ENCODE assay signal across 32 cellular contexts in genomic region chr4:140841186-140841585, GRCh38.
"Had no signal": no experiment of that assay in that cellular context is flagged by ENCODE, and none has a peak within 500 bp of the region (broad histone marks: within the 10 kb centered on the region; RNA-seq: fewer than 3 reads in every experiment).

No MANE protein-coding gene starts in this region.

- H3K9me3 ChIP-seq: gastrocnemius medialis had no signal

- H3K4me3 Mint-ChIP-seq: activated CD4-positive, alpha-beta memory T cell treated with anti-CD3 and anti-CD28 coated beads for 36 hours; activated CD4-positive, alpha-beta T cell treated with anti-CD3 and anti-CD28 coated beads for 36 hours; activated CD4-positive, alpha-beta T cell treated with anti-CD3 and anti-CD28 coated beads, Interleukin-2, amount 10 ng/mL, durations not matched to agents 24 days and 14 days; activated CD8-positive, alpha-beta T cell treated with anti-CD3 and anti-CD28 coated beads, Interleukin-2, amount 10 ng/mL, durations not matched to agents 7 days and 5 days; activated naive CD4-positive, alpha-beta T cell treated with anti-CD3 and anti-CD28 coated beads, Interleukin-2, amount 10 ng/mL, durations not matched to agents 7 days and 5 days; activated naive CD8-positive, alpha-beta T cell treated with anti-CD3 and anti-CD28 coated beads, Interleukin-2, amount 10 ng/mL, durations not matched to agents 7 days and 5 days; activated T-cell treated with anti-CD3 and anti-CD28 coated beads, Interleukin-2, amount 50 U/mL, for 24 hours; activated T-cell treated with anti-CD3 and anti-CD28 coated beads, Interleukin-2, amount 50 U/mL, for 72 hours; central memory CD8-positive, alpha-beta T cell; dendritic cell treated with granulocyte-macrophage colony-stimulating factor and Interleukin-4, amounts not matched to agents 40 ng/mL and 50 ng/mL, for 4 days; endodermal cell had no signal

- H3K36me3 ChIP-seq: brain microvascular endothelial cell, esophagus muscularis mucosa, gastrocnemius medialis, heart left ventricle had no signal

- H3K27me3 Mint-ChIP-seq: activated CD4-positive, alpha-beta memory T cell treated with anti-CD3 and anti-CD28 coated beads for 36 hours; activated naive CD4-positive, alpha-beta T cell treated with anti-CD3 and anti-CD28 coated beads, Interleukin-2, amount 10 ng/mL, durations not matched to agents 7 days and 5 days; central memory CD8-positive, alpha-beta T cell; dendritic cell treated with granulocyte-macrophage colony-stimulating factor and Interleukin-4, amounts not matched to agents 40 ng/mL and 50 ng/mL, for 4 days had no signal

- H3K27ac ChIP-seq: brain microvascular endothelial cell, coronary artery, dorsolateral prefrontal cortex, foreskin keratinocyte, gastrocnemius medialis, heart left ventricle had no signal

- DNase-seq: activated CD4-positive, alpha-beta memory T cell treated with anti-CD3 and anti-CD28 coated beads for 36 hours; activated CD4-positive, alpha-beta T cell treated with anti-CD3 and anti-CD28 coated beads for 36 hours; activated CD4-positive, alpha-beta T cell treated with anti-CD3 and anti-CD28 coated beads, Interleukin-2, amount 10 ng/mL, durations not matched to agents 24 days and 14 days; activated CD4-positive, CD25-positive, alpha-beta regulatory T cell; activated CD4-positive, CD25-positive, alpha-beta regulatory T cell treated with anti-CD3 and anti-CD28 coated beads, Interleukin-2, amount 50 U/mL, for 72 hours; activated CD8-positive, alpha-beta memory T cell treated with anti-CD3 and anti-CD28 coated beads, Interleukin-2, amount 50 U/mL, for 48 hours; activated CD8-positive, alpha-beta T cell treated with anti-CD3 and anti-CD28 coated beads, Interleukin-2, amount 10 ng/mL, durations not matched to agents 7 days and 5 days; activated gamma-delta T cell; activated naive CD4-positive, alpha-beta T cell; activated naive CD4-positive, alpha-beta T cell treated with anti-CD3 and anti-CD28 coated beads, Interleukin-2, amount 10 ng/mL, durations not matched to agents 7 days and 5 days; activated naive CD8-positive, alpha-beta T cell treated with anti-CD3 and anti-CD28 coated beads, Interleukin-2, amount 10 ng/mL, durations not matched to agents 7 days and 5 days; activated T-cell treated with anti-CD3 and anti-CD28 coated beads for 4 hours; activated T-cell treated with anti-CD3 and anti-CD28 coated beads, Interleukin-2, amount 50 U/mL, for 24 hours; activated T-cell treated with anti-CD3 and anti-CD28 coated beads, Interleukin-2, amount 50 U/mL, for 72 hours; anterior cingulate cortex; brain microvascular endothelial cell; dorsolateral prefrontal cortex; effector memory CD4-positive, alpha-beta T cell; endodermal cell; erythroblast; foreskin keratinocyte; gastrocnemius medialis; glutamatergic neuron; heart left ventricle; T-helper 2 cell had no signal

- H3K27me3 ChIP-seq: dorsolateral prefrontal cortex, esophagus muscularis mucosa, gastrocnemius medialis, heart left ventricle had no signal

- H3K4me1 ChIP-seq: foreskin keratinocyte, gastrocnemius medialis had no signal

- H3K9me3 Mint-ChIP-seq: activated CD4-positive, alpha-beta memory T cell treated with anti-CD3 and anti-CD28 coated beads for 36 hours; activated CD4-positive, alpha-beta T cell treated with anti-CD3 and anti-CD28 coated beads, Interleukin-2, amount 10 ng/mL, durations not matched to agents 24 days and 14 days; activated naive CD4-positive, alpha-beta T cell treated with anti-CD3 and anti-CD28 coated beads, Interleukin-2, amount 10 ng/mL, durations not matched to agents 7 days and 5 days; activated naive CD4-positive, alpha-beta T cell treated with anti-CD3 and anti-CD28 coated beads, Interleukin-2, amount 50 U/mL, for 72 hours; activated naive CD8-positive, alpha-beta T cell treated with anti-CD3 and anti-CD28 coated beads, Interleukin-2, amount 10 ng/mL, durations not matched to agents 7 days and 5 days; activated T-cell treated with anti-CD3 and anti-CD28 coated beads, Interleukin-2, amount 50 U/mL, for 24 hours; activated T-cell treated with anti-CD3 and anti-CD28 coated beads, Interleukin-2, amount 50 U/mL, for 72 hours; central memory CD8-positive, alpha-beta T cell; dendritic cell treated with granulocyte-macrophage colony-stimulating factor and Interleukin-4, amounts not matched to agents 40 ng/mL and 50 ng/mL, for 4 days; endodermal cell had no signal

- H3K4me3 ChIP-seq: coronary artery, dorsolateral prefrontal cortex, esophagus muscularis mucosa, gastrocnemius medialis, heart left ventricle had no signal

- H3K36me3 Mint-ChIP-seq: activated CD4-positive, alpha-beta memory T cell treated with anti-CD3 and anti-CD28 coated beads for 36 hours; activated naive CD4-positive, alpha-beta T cell treated with anti-CD3 and anti-CD28 coated beads, Interleukin-2, amount 10 ng/mL, durations not matched to agents 7 days and 5 days; activated naive CD4-positive, alpha-beta T cell treated with anti-CD3 and anti-CD28 coated beads, Interleukin-2, amount 50 U/mL, for 72 hours; activated naive CD8-positive, alpha-beta T cell treated with anti-CD3 and anti-CD28 coated beads, Interleukin-2, amount 10 ng/mL, durations not matched to agents 7 days and 5 days had no signal

- ATAC-seq: activated CD4-positive, alpha-beta T cell treated with anti-CD3 and anti-CD28 coated beads for 36 hours; activated CD8-positive, alpha-beta T cell treated with anti-CD3 and anti-CD28 coated beads, Interleukin-2, amount 10 ng/mL, durations not matched to agents 7 days and 5 days; activated naive CD4-positive, alpha-beta T cell treated with anti-CD3 and anti-CD28 coated beads, Interleukin-2, amount 50 U/mL, for 72 hours; activated T-cell treated with anti-CD3 and anti-CD28 coated beads, Interleukin-2, amount 50 U/mL, for 72 hours; foreskin keratinocyte; gastrocnemius medialis; heart left ventricle had no signal

- FAIRE-seq: astrocyte, bronchial epithelial cell had no signal

- H3K4me1 Mint-ChIP-seq: activated CD4-positive, alpha-beta T cell treated with anti-CD3 and anti-CD28 coated beads for 36 hours; activated CD4-positive, alpha-beta T cell treated with anti-CD3 and anti-CD28 coated beads, Interleukin-2, amount 10 ng/mL, durations not matched to agents 24 days and 14 days; activated naive CD4-positive, alpha-beta T cell treated with anti-CD3 and anti-CD28 coated beads, Interleukin-2, amount 10 ng/mL, durations not matched to agents 7 days and 5 days; activated naive CD8-positive, alpha-beta T cell treated with anti-CD3 and anti-CD28 coated beads, Interleukin-2, amount 10 ng/mL, durations not matched to agents 7 days and 5 days; central memory CD8-positive, alpha-beta T cell had no signal

- H3K27ac Mint-ChIP-seq: activated CD4-positive, alpha-beta memory T cell treated with anti-CD3 and anti-CD28 coated beads for 36 hours; activated CD4-positive, alpha-beta T cell treated with anti-CD3 and anti-CD28 coated beads for 36 hours; activated CD4-positive, alpha-beta T cell treated with anti-CD3 and anti-CD28 coated beads, Interleukin-2, amount 10 ng/mL, durations not matched to agents 24 days and 14 days; activated CD8-positive, alpha-beta T cell treated with anti-CD3 and anti-CD28 coated beads, Interleukin-2, amount 10 ng/mL, durations not matched to agents 7 days and 5 days; activated naive CD4-positive, alpha-beta T cell treated with anti-CD3 and anti-CD28 coated beads, Interleukin-2, amount 10 ng/mL, durations not matched to agents 7 days and 5 days; activated naive CD4-positive, alpha-beta T cell treated with anti-CD3 and anti-CD28 coated beads, Interleukin-2, amount 50 U/mL, for 72 hours; activated naive CD8-positive, alpha-beta T cell treated with anti-CD3 and anti-CD28 coated beads, Interleukin-2, amount 10 ng/mL, durations not matched to agents 7 days and 5 days; activated T-cell treated with anti-CD3 and anti-CD28 coated beads, Interleukin-2, amount 50 U/mL, for 24 hours; activated T-cell treated with anti-CD3 and anti-CD28 coated beads, Interleukin-2, amount 50 U/mL, for 72 hours; dendritic cell treated with granulocyte-macrophage colony-stimulating factor and Interleukin-4, amounts not matched to agents 40 ng/mL and 50 ng/mL, for 4 days; endodermal cell had no signal
